ENCODE assay signal across 11 cellular contexts in the genomic region with DNA sequence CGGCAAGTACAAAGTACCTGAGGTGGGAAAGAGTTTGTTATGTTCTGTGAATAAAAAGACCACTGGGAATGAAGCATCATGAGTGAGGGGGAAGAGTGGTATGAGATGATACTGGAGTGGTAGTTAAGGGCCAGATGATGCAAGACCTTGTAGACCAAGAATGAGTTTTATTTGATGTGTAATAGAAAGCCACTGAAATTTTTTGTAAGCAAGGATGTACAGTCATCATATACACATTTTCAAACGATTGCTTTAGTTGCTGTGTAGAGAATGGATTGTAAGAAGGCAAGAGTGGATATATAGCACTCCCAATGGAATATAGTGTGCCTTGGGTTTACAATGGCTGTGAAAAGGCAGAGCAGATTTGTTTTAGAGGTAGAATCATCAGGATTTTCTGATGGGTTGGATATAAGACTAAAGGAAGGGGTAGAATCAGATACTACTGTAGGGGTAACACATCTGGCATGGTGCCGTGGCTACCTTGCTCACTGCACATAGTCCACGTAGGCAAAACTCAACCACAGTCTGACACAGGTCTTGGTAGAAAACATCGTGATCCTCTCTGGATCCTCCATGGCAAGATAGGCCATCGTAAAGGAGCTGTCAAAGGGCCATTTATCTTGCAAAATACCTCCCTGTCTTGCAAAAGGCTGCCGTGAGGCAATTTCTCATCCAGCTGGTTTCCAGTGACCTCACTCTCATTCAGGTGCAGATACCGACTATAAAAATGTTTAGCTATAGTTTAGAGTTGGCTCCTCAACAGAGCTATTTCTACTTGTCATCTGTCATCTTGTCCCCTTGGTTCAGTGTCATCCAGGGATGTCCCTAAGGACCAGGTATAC. TPM values are rescaled to one million over a fixed set of nuclear protein-coding genes. Genes with fewer than 3 reads are reported as not detected.
DNase-seq lines count a peak whose midpoint lies in the region; ATAC-seq, FAIRE-seq and TF ChIP-seq lines count a peak whose summit lies in the region.
"Had no signal": no experiment of that assay in that cellular context is flagged by ENCODE, and none has a peak within 500 bp of the region (broad histone marks: within the 10 kb centered on the region; RNA-seq: fewer than 3 reads in every experiment).

No MANE protein-coding gene starts in this region.

- H3K27me3 Mint-ChIP-seq in T-helper 17 cell, result no peaks in the 10 kb centered on the region

- peak; percentile 38 for FAIRE-seq in GM18507 (lab: Jason Lieb, UNC)

- ATAC-seq in T-helper 17 cell, result no peak

- H3K4me1 Mint-ChIP-seq in T-helper 17 cell, result peaks cover 31% of the 10 kb centered on the region

- TF ChIP-seq CTCF in AG09309 (IDR thresholded peaks at IDR 0.05; ENCODE audit: control insufficient read depth, insufficient read depth, low read depth, low read length, missing control alignments), result no peak
- TF ChIP-seq CTCF in fibroblast of villous mesenchyme (IDR thresholded peaks at IDR 0.05; ENCODE audit: insufficient read depth, low read depth, low read length), result no peak

- DNase-seq in AG09309 (ENCODE audit: low read depth) (peak; percentile 63), GM18507 (ENCODE audit: extremely low spot score, insufficient read length, low read depth) (no peak), T-helper 17 cell (no peak), fibroblast of villous mesenchyme (ENCODE audit: low read depth) (peak; percentile 68), NCI-H146 treated with DMSO at 0.1 percent for 48 hours (lab: John Stamatoyannopoulos, UW; ENCODE audit: unreplicated experiment) (no peak), HuH-7.5 (ENCODE audit: low spot score) (no peak), GOT3 (lab: John Stamatoyannopoulos, UW) (no peak), retina (no peak)
- DNase-seq: Calu3, NCI-H526 treated with DMSO at 0.1 percent for 48 hours had no signal

- peak overlapping the region; percentile 3 for H3K4me3 Mint-ChIP-seq in T-helper 17 cell
- H3K4me3 Mint-ChIP-seq: T-helper 1 cell treated with Interleukin-12 subunit alpha and Interleukin-12 subunit beta and Interleukin-4 antibody, amounts not matched to agents 30 μg/mL and 1 μg/mL, for 36 hours had no signal

- no peaks in the 10 kb centered on the region for H3K9me3 ChIP-seq in T-helper 17 cell (ENCODE audit: control insufficient read depth, low read length, poor library complexity, severe bottlenecking)

- H3K27ac Mint-ChIP-seq in T-helper 17 cell, result peak overlapping the region; percentile 99
- H3K27ac Mint-ChIP-seq: T-helper 1 cell treated with Interleukin-12 subunit alpha and Interleukin-12 subunit beta and Interleukin-4 antibody, amounts not matched to agents 30 μg/mL and 1 μg/mL, for 36 hours had no signal

- H3K36me3 Mint-ChIP-seq in T-helper 17 cell (ENCODE audit: low read depth), result no peaks in the 10 kb centered on the region

- H3K4me3 ChIP-seq in AG09309 (ENCODE audit: control insufficient read depth, low read depth, low read length) (no peak overlapping the region), fibroblast of villous mesenchyme (ENCODE audit: low read depth, low read length) (no peak overlapping the region)

RNA-seq across cellular contexts. Expression of gene TIFA, which starts 14.8 kb away (rescaled TPM):
- total RNA-seq in T-helper 17 cell, result 10 to 100 TPM; 38.4 to 98.7 TPM
- 4.2 and 8.2 TPM in 2 replicates for total RNA-seq in fibroblast of villous mesenchyme

RNA-seq across cellular contexts. Expression of gene ALPK1, which starts 26.3 kb away (rescaled TPM):
- total RNA-seq in T-helper 17 cell (10 to 100 TPM in 1 of 2 donors, 1 to 10 TPM in 1; 7.1 to 18.2 TPM), fibroblast of villous mesenchyme (18.7 and 25.5 TPM in 2 replicates)

RNA-seq across cellular contexts. Expression of gene AP1AR, which starts 39.3 kb away (rescaled TPM):
- total RNA-seq in T-helper 17 cell, result 10 to 100 TPM; 10.4 to 15.2 TPM
- total RNA-seq in fibroblast of villous mesenchyme, result 18.4 and 24.2 TPM in 2 replicates

Comparison
In these comparisons a context has a peak if more than half of its experiments do, and no peak if none do; other contexts are left out.
1. DNase-seq: peak in AG09309 (single experiment) and fibroblast of villous mesenchyme (single experiment); none in GM18507 (single experiment), T-helper 17 cell (0 of 3), NCI-H146 treated with DMSO at 0.1 percent for 48 hours (single experiment), HuH-7.5 (single experiment), GOT3 (single experiment) and retina (single experiment).